In genomic region chr4:187232201-187232600, GRCh38 we compare ENCODE assay signal across 23 cellular contexts.
"Had no signal": no experiment of that assay in that cellular context is flagged by ENCODE, and none has a peak within 500 bp of the region (broad histone marks: within the 10 kb centered on the region; RNA-seq: fewer than 3 reads in every experiment).

No MANE protein-coding gene starts in this region.

- H3K4me1 ChIP-seq: lower lobe of right lung, sigmoid colon, spleen, suprapubic skin, tibial artery, upper lobe of right lung had no signal

- H3K4me3 ChIP-seq: hepatocyte, lower lobe of right lung, ovary, sigmoid colon, spleen, suprapubic skin, thoracic aorta, tibial artery, upper lobe of right lung had no signal

- H3K9me3 ChIP-seq: lower lobe of right lung, ovary, sigmoid colon, suprapubic skin, thoracic aorta, tibial artery, upper lobe of right lung had no signal

- H3K4me3 Mint-ChIP-seq: mesothelial cell of epicardium; naive B cell; natural killer cell; stimulated activated effector memory CD8-positive, alpha-beta T cell treated with anti-CD3 and anti-CD28 coated beads, Interleukin-12 subunit alpha, Interleukin-12 subunit beta, amount 100 ng/mL, for 72 hours; stimulated activated naive CD8-positive, alpha-beta T cell treated with anti-CD3 and anti-CD28 coated beads, Interleukin-15, Interleukin-2, amounts not matched to agents 100 ng/mL and 50 ng/mL, for 24 hours had no signal

- H3K4me1 Mint-ChIP-seq: naive B cell; natural killer cell; stimulated activated effector memory CD8-positive, alpha-beta T cell treated with anti-CD3 and anti-CD28 coated beads, Interleukin-12 subunit alpha, Interleukin-12 subunit beta, amount 100 ng/mL, for 72 hours had no signal

- H3K27me3 Mint-ChIP-seq: naive B cell; progenitor cell of endocrine pancreas; stimulated activated naive CD8-positive, alpha-beta T cell treated with anti-CD3 and anti-CD28 coated beads, Interleukin-15, Interleukin-2, amounts not matched to agents 100 ng/mL and 50 ng/mL, for 24 hours had no signal

- DNase-seq: islet precursor cell; left ventricle myocardium superior; lower lobe of right lung; naive B cell; natural killer cell; ovary; retina; right cardiac atrium; sigmoid colon; small intestine; spleen; stimulated activated CD4-positive, alpha-beta T cell treated with anti-CD3 and anti-CD28 coated beads, Interleukin-4, amount 100 ng/mL, for 24 hours; stimulated activated naive CD4-positive, alpha-beta T cell; tibial artery; upper lobe of right lung had no signal

- H3K27ac Mint-ChIP-seq: mesothelial cell of epicardium; naive B cell; natural killer cell; stimulated activated effector memory CD8-positive, alpha-beta T cell treated with anti-CD3 and anti-CD28 coated beads, Interleukin-12 subunit alpha, Interleukin-12 subunit beta, amount 100 ng/mL, for 72 hours; stimulated activated naive CD8-positive, alpha-beta T cell treated with anti-CD3 and anti-CD28 coated beads, Interleukin-15, Interleukin-2, amounts not matched to agents 100 ng/mL and 50 ng/mL, for 24 hours had no signal

- H3K36me3 ChIP-seq: lower lobe of right lung, ovary, sigmoid colon, spleen, suprapubic skin, thoracic aorta, tibial artery, upper lobe of right lung had no signal

- H3K36me3 Mint-ChIP-seq: mesothelial cell of epicardium; naive B cell; stimulated activated effector memory CD8-positive, alpha-beta T cell treated with anti-CD3 and anti-CD28 coated beads, Interleukin-12 subunit alpha, Interleukin-12 subunit beta, amount 100 ng/mL, for 72 hours had no signal

- H3K27me3 ChIP-seq: hepatocyte, ovary, sigmoid colon, spleen, suprapubic skin, tibial artery, upper lobe of right lung had no signal

- ATAC-seq: left lobe of liver; left ventricle myocardium superior; lower lobe of right lung; natural killer cell; right cardiac atrium; stimulated activated effector memory CD8-positive, alpha-beta T cell treated with anti-CD3 and anti-CD28 coated beads, Interleukin-12 subunit alpha, Interleukin-12 subunit beta, amount 100 ng/mL, for 72 hours; upper lobe of right lung had no signal

- H3K27ac ChIP-seq: hepatocyte, lower lobe of right lung, ovary, sigmoid colon, spleen, suprapubic skin, thoracic aorta, tibial artery, upper lobe of right lung had no signal
